Comparison of ENCODE assay signal across 20 cellular contexts in genomic region chr18:10261315-10262276, GRCh38.
A peak's percentile ranks its signal among the peaks of the same experiment; 100 is the strongest.
DNase-seq lines count a peak whose midpoint lies in the region; ATAC-seq and TF ChIP-seq lines count a peak whose summit lies in the region.
"Had no signal": no experiment of that assay in that cellular context is flagged by ENCODE, and none has a peak within 500 bp of the region (broad histone marks: within the 10 kb centered on the region; RNA-seq: fewer than 3 reads in every experiment).

No MANE protein-coding gene starts in this region.

- H3K9me3 ChIP-seq in upper lobe of right lung, result no peaks in the 10 kb centered on the region

- no peaks in the 10 kb centered on the region for H3K4me1 ChIP-seq in upper lobe of right lung
- H3K4me1 ChIP-seq: parathyroid adenoma had no signal

- DNase-seq in DMS53 (lab: John Stamatoyannopoulos, UW) (peak; percentile 43), DMS53 treated with DMSO at 0.1 percent for 48 hours (lab: John Stamatoyannopoulos, UW; ENCODE audit: unreplicated experiment) (no peak), NCI-H69 (lab: John Stamatoyannopoulos, UW) (peak; percentile 24), cardiac fibroblast (ENCODE audit: low read depth in 2 of 2) (peak; percentile 11 to 33), upper lobe of right lung (no peak), islet precursor cell (no peak)
- DNase-seq: activated T-cell treated with anti-CD3 and anti-CD28 coated beads, Interleukin-2, amount 50 U/mL, for 48 hours; C1 segment of cervical spinal cord; KG1; left ventricle myocardium inferior; NCI-H1930; NCI-H524 treated with DMSO at 0.1 percent for 48 hours; stimulated activated CD4-positive, alpha-beta T cell treated with anti-CD3 and anti-CD28 coated beads, Interleukin-4, amount 100 ng/mL, for 4 hours had no signal

- TF ChIP-seq CTCF in cardiac fibroblast (IDR thresholded peaks at IDR 0.05; ENCODE audit: low read depth, low read length) (no peak), upper lobe of right lung (IDR thresholded peaks at IDR 0.05) (no peak)

- H3K4me3 ChIP-seq in cardiac fibroblast (replicated peaks in 1 of 2; ENCODE audit: low read depth in 2 of 2, low read length in 2 of 2), result no peak overlapping the region
- H3K4me3 ChIP-seq in upper lobe of right lung, result no peak overlapping the region
- H3K4me3 ChIP-seq: left ventricle myocardium inferior had no signal

- intact Hi-C loops in upper lobe of right lung (cut with DNase I), result no loop called here

- no peaks in the 10 kb centered on the region for H3K36me3 ChIP-seq in upper lobe of right lung
- H3K36me3 ChIP-seq: left ventricle myocardium inferior had no signal

- H3K27ac ChIP-seq in upper lobe of right lung, result no peak overlapping the region
- H3K27ac ChIP-seq: 22Rv1, left ventricle myocardium inferior, parathyroid adenoma had no signal

- peak; percentile 88 for ATAC-seq in upper lobe of right lung
- no peak for ATAC-seq in GM21515 (IDR thresholded peaks at IDR 0.05; ENCODE audit: unreplicated experiment)
- no peak for ATAC-seq in HG03095 (IDR thresholded peaks at IDR 0.05; ENCODE audit: unreplicated experiment)
- ATAC-seq: activated naive CD4-positive, alpha-beta T cell treated with anti-CD3 and anti-CD28 coated beads, Interleukin-2, amount 50 U/mL, for 72 hours; Panc1; SK-N-SH treated with all-trans-retinoic acid at 6 μM for 48 hours had no signal

- H3K27me3 ChIP-seq in upper lobe of right lung, result no peaks in the 10 kb centered on the region

Comparison
In these comparisons a context has a peak if more than half of its experiments do, and no peak if none do; other contexts are left out.
1. DNase-seq: peak in DMS53 (single experiment), NCI-H69 (single experiment) and cardiac fibroblast (2 of 2); none in DMS53 treated with DMSO at 0.1 percent for 48 hours (single experiment), upper lobe of right lung (single experiment) and islet precursor cell (single experiment).